ENCODE assay signal across 34 cellular contexts in the genomic region with DNA sequence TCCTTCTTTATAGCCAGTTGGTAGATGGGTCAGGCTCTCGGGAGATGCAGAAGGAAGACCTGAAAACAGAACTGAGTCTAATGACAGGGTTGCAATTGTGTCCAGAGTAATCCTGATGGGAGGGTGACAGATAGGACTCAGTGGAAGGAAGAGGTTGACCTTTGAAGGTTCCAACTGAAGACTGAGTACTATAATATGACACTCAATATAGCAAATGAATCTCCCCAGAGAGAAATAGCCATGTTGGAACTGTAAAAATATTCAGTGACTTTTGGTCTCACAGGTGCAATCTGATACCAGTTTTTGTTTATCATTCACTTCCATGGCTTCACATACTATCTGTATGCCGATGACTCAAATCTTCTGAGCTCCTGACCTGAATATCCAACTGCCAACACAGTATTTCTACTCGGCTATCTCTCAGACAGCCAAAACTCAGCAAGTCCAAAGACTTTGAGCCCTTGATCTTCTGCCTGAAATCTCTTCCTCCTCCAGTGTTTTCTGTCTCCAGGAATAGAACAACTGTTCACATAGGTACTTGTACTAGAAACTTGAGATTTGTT. TPM values are rescaled to one million over a fixed set of nuclear protein-coding genes. Genes with fewer than 3 reads are reported as not detected.
"Had no signal": no experiment of that assay in that cellular context is flagged by ENCODE, and none has a peak within 500 bp of the region (broad histone marks: within the 10 kb centered on the region; RNA-seq: fewer than 3 reads in every experiment).

No MANE protein-coding gene starts in this region.

- DNase-seq: activated B cell treated with CpG ODN at 0.5 μM for 24 hours; activated CD4-positive, alpha-beta T cell treated with anti-CD3 and anti-CD28 coated beads, Interleukin-2, amount 50 U/mL, for 1 hour; activated CD8-positive, alpha-beta T cell treated with anti-CD3 and anti-CD28 coated beads for 36 hours; activated gamma-delta T cell treated with Interleukin-2 at 50 U/mL for 16 hours; activated naive CD4-positive, alpha-beta T cell treated with anti-CD3 and anti-CD28 coated beads, Interleukin-2, amount 50 U/mL, for 16 hours; activated T-cell treated with anti-CD3 and anti-CD28 coated beads, Interleukin-2, amount 50 U/mL, for 4 hours; amygdala; caudate nucleus; cortex of kidney; effector memory CD8-positive, alpha-beta T cell; erythroblast; heart right ventricle; left ventricle myocardium superior; mucosa of descending colon; naive B cell; nucleus accumbens; pancreas; stimulated activated CD4-positive, alpha-beta T cell treated with anti-CD3 and anti-CD28 coated beads, Interleukin-4, amount 100 ng/mL, for 24 hours; trophoblast cell; uterus had no signal

- H3K27ac Mint-ChIP-seq: activated B cell treated with CpG ODN at 0.5 μM for 24 hours; activated CD8-positive, alpha-beta T cell treated with anti-CD3 and anti-CD28 coated beads for 36 hours; activated T-helper 17 cell treated with anti-CD3 and anti-CD28 coated beads, Interleukin-2, amount 50 U/mL, for 72 hours; effector memory CD8-positive, alpha-beta T cell; naive B cell; stimulated activated effector memory CD8-positive, alpha-beta T cell treated with anti-CD3 and anti-CD28 coated beads, Interleukin-12 subunit alpha, Interleukin-12 subunit beta, amount 100 ng/mL, for 72 hours; stimulated activated naive CD8-positive, alpha-beta T cell treated with anti-CD3 and anti-CD28 coated beads, Interleukin-15, Interleukin-2, amounts not matched to agents 100 ng/mL and 50 ng/mL, for 24 hours; T-helper 2 cell treated with Interferon-gamma antibody and Interleukin-4, amounts not matched to agents 5 μg/mL and 100 μg/mL, for 36 hours had no signal

- H3K4me1 ChIP-seq: heart right ventricle, pancreas, right atrium auricular region, uterus had no signal

- H3K27me3 ChIP-seq: pancreas, right atrium auricular region, uterus had no signal

- H3K27me3 Mint-ChIP-seq: naive B cell had no signal

- H3K4me3 Mint-ChIP-seq: activated B cell treated with CpG ODN at 0.5 μM for 24 hours; activated CD8-positive, alpha-beta T cell treated with anti-CD3 and anti-CD28 coated beads for 36 hours; activated T-cell treated with anti-CD3 and anti-CD28 coated beads, Interleukin-2, amount 50 U/mL, for 4 hours; activated T-helper 17 cell treated with anti-CD3 and anti-CD28 coated beads, Interleukin-2, amount 50 U/mL, for 72 hours; effector memory CD8-positive, alpha-beta T cell; naive B cell; neural crest cell; stimulated activated effector memory CD8-positive, alpha-beta T cell treated with anti-CD3 and anti-CD28 coated beads, Interleukin-12 subunit alpha, Interleukin-12 subunit beta, amount 100 ng/mL, for 72 hours; stimulated activated naive CD8-positive, alpha-beta T cell treated with anti-CD3 and anti-CD28 coated beads, Interleukin-15, Interleukin-2, amounts not matched to agents 100 ng/mL and 50 ng/mL, for 24 hours; T-helper 2 cell treated with Interferon-gamma antibody and Interleukin-4, amounts not matched to agents 5 μg/mL and 100 μg/mL, for 36 hours had no signal

- H3K36me3 ChIP-seq: heart right ventricle, pancreas, right atrium auricular region, thoracic aorta, uterus had no signal

- H3K4me3 ChIP-seq: heart right ventricle, mucosa of descending colon, pancreas, right atrium auricular region, skin epidermis, thoracic aorta, uterus had no signal

- H3K9me3 Mint-ChIP-seq: activated B cell treated with CpG ODN at 0.5 μM for 24 hours; activated CD8-positive, alpha-beta T cell treated with anti-CD3 and anti-CD28 coated beads for 36 hours; activated T-cell treated with anti-CD3 and anti-CD28 coated beads, Interleukin-2, amount 50 U/mL, for 4 hours had no signal

- H3K4me1 Mint-ChIP-seq: activated B cell treated with CpG ODN at 0.5 μM for 24 hours; activated T-helper 17 cell treated with anti-CD3 and anti-CD28 coated beads, Interleukin-2, amount 50 U/mL, for 72 hours; neural crest cell; stimulated activated effector memory CD8-positive, alpha-beta T cell treated with anti-CD3 and anti-CD28 coated beads, Interleukin-12 subunit alpha, Interleukin-12 subunit beta, amount 100 ng/mL, for 72 hours had no signal

- H3K36me3 Mint-ChIP-seq: stimulated activated effector memory CD8-positive, alpha-beta T cell treated with anti-CD3 and anti-CD28 coated beads, Interleukin-12 subunit alpha, Interleukin-12 subunit beta, amount 100 ng/mL, for 72 hours had no signal

- ATAC-seq: activated CD8-positive, alpha-beta T cell treated with anti-CD3 and anti-CD28 coated beads for 36 hours; activated T-cell treated with anti-CD3 and anti-CD28 coated beads, Interleukin-2, amount 50 U/mL, for 4 hours; activated T-helper 17 cell treated with anti-CD3 and anti-CD28 coated beads, Interleukin-2, amount 50 U/mL, for 72 hours; effector memory CD8-positive, alpha-beta T cell; heart right ventricle; left ventricle myocardium superior; mucosa of descending colon; pancreas; stimulated activated effector memory CD8-positive, alpha-beta T cell treated with anti-CD3 and anti-CD28 coated beads, Interleukin-12 subunit alpha, Interleukin-12 subunit beta, amount 100 ng/mL, for 72 hours had no signal

- H3K27ac ChIP-seq: heart right ventricle, pancreas, right atrium auricular region, skin epidermis, thoracic aorta, uterus had no signal

RNA-seq across cellular contexts. Expression of gene PKHD1, which starts 21.7 kb away (rescaled TPM):
- total RNA-seq: activated B cell treated with CpG ODN at 0.5 μM for 24 hours; activated CD8-positive, alpha-beta T cell treated with anti-CD3 and anti-CD28 coated beads for 36 hours; activated T-cell treated with anti-CD3 and anti-CD28 coated beads, Interleukin-2, amount 50 U/mL, for 4 hours; chondrocyte; fibroblast of lung; fibroblast of villous mesenchyme; left ventricle myocardium superior; lung microvascular endothelial cell; mesenteric fat pad; pulmonary artery endothelial cell; right atrium auricular region had no signal
- polyA plus RNA-seq: fibroblast of lung had no signal
